ENCODE assay signal across 20 cellular contexts in genomic region chr5:3343211-3343610, GRCh38.
"Had no signal": no experiment of that assay in that cellular context is flagged by ENCODE, and none has a peak within 500 bp of the region (broad histone marks: within the 10 kb centered on the region; RNA-seq: fewer than 3 reads in every experiment).

No MANE protein-coding gene starts in this region.

- H3K27me3 ChIP-seq: MG63, SJCRH30 had no signal

- DNase-seq: IMR-90, Karpas-422, KG1, MG63, NCI-H1092 treated with DMSO at 0.1 percent for 48 hours, NCI-H1436, NCI-H187, NCI-H2029, NCI-H2081 treated with DMSO at 0.1 percent for 48 hours, NCI-H2171, NCI-H226, NCI-H446, NCI-H510A, NCI-H524 treated with DMSO at 0.1 percent for 48 hours, NCI-H69, RPMI8226, SHP77 treated with DMSO at 0.1 percent for 48 hours, SJCRH30 had no signal

- H3K27ac ChIP-seq: SJCRH30 had no signal

- H3K9me3 ChIP-seq: MG63, SJCRH30 had no signal

- H3K4me3 ChIP-seq: MG63, SJCRH30 had no signal

- ATAC-seq: HepG2, SK-N-SH treated with all-trans-retinoic acid at 6 μM for 48 hours had no signal

- H3K4me1 ChIP-seq: SJCRH30 had no signal

- H3K36me3 ChIP-seq: MG63, SJCRH30 had no signal
